17 cellular contexts compared by ENCODE assay signal in genomic region chr3:28290863-28291300, GRCh38. TPM values are rescaled to one million over a fixed set of nuclear protein-coding genes. Genes with fewer than 3 reads are reported as not detected.
A peak's percentile ranks its signal among the peaks of the same experiment; 100 is the strongest.
DNase-seq lines count a peak whose midpoint lies in the region; ATAC-seq and TF ChIP-seq lines count a peak whose summit lies in the region.
"Had no signal": no experiment of that assay in that cellular context is flagged by ENCODE, and none has a peak within 500 bp of the region (broad histone marks: within the 10 kb centered on the region; RNA-seq: fewer than 3 reads in every experiment).

No MANE protein-coding gene starts in this region.

- no peak overlapping the region for H3K4ac ChIP-seq in H9 (ENCODE audit: low read depth, low read length)

- ATAC-seq in activated CD8-positive, alpha-beta memory T cell treated with anti-CD3 and anti-CD28 coated beads, Interleukin-2, amount 10 ng/mL, durations not matched to agents 7 days and 5 days, result peak; percentile 35
- ATAC-seq in central memory CD8-positive, alpha-beta T cell (replicated peaks; ENCODE audit: extremely low read depth, poor library complexity, severe bottlenecking), result peak; percentile 44
- ATAC-seq in stimulated activated effector memory CD8-positive, alpha-beta T cell treated with anti-CD3 and anti-CD28 coated beads, Interleukin-12 subunit alpha, Interleukin-12 subunit beta, amount 100 ng/mL, for 72 hours, result peak; percentile 80
- no peak for ATAC-seq in activated T-helper 17 cell treated with anti-CD3 and anti-CD28 coated beads, Interleukin-2, amount 50 U/mL, for 72 hours (replicated peaks)

- no peak for TF ChIP-seq CTCF in H9 (conservative IDR thresholded peaks at IDR 0.05)

- no peaks in the 10 kb centered on the region for H3K23me2 ChIP-seq in H9 (ENCODE audit: insufficient read length, low read depth, low read length, poor library complexity, severe bottlenecking)

- H2AFZ ChIP-seq in H9 (ENCODE audit: low read length), result no peak overlapping the region
- H2AFZ ChIP-seq: GM23338 had no signal

- H3K4me1 ChIP-seq in H9 (ENCODE audit: insufficient read depth, low read length), result no peaks in the 10 kb centered on the region

- H3K9ac ChIP-seq in H9 (ENCODE audit: extremely low read depth, insufficient read length, low read length), result no peak overlapping the region
- H3K9ac ChIP-seq: KMS-11 had no signal

- peak overlapping the region; percentile 83 for H2AK5ac ChIP-seq in H9 (ENCODE audit: insufficient read length, low read length)

- no peaks in the 10 kb centered on the region for H4K20me1 ChIP-seq in H9 (ENCODE audit: control insufficient read depth, insufficient read depth, insufficient read length)

- H3K18ac ChIP-seq in H9 (ENCODE audit: insufficient read length, low read depth, low read length), result no peak overlapping the region

- no peak overlapping the region for H3T11ph ChIP-seq in H9 (ENCODE audit: low read length)

- H3K9me3 ChIP-seq in H9 (ENCODE audit: control insufficient read depth, low read depth, low read length), result peaks cover 6% of the 10 kb centered on the region

- peaks cover 18% of the 10 kb centered on the region for H3K4me1 Mint-ChIP-seq in activated CD8-positive, alpha-beta memory T cell treated with anti-CD3 and anti-CD28 coated beads, Interleukin-2, amount 10 ng/mL, durations not matched to agents 7 days and 5 days
- H3K4me1 Mint-ChIP-seq in H9, result peaks cover 7 to 15% of the 10 kb centered on the region in 2 experiments
- H3K4me1 Mint-ChIP-seq in central memory CD8-positive, alpha-beta T cell, result peaks cover 45% of the 10 kb centered on the region
- peaks cover 46% of the 10 kb centered on the region for H3K4me1 Mint-ChIP-seq in stimulated activated effector memory CD8-positive, alpha-beta T cell treated with anti-CD3 and anti-CD28 coated beads, Interleukin-12 subunit alpha, Interleukin-12 subunit beta, amount 100 ng/mL, for 72 hours
- peaks cover 6% of the 10 kb centered on the region for H3K4me1 Mint-ChIP-seq in activated T-helper 17 cell treated with anti-CD3 and anti-CD28 coated beads, Interleukin-2, amount 50 U/mL, for 72 hours

- H4K8ac ChIP-seq in H9 (replicated peaks; ENCODE audit: insufficient read length, low read depth, low read length), result no peak overlapping the region

- H3K56ac ChIP-seq in H9 (ENCODE audit: insufficient read length, low read depth, low read length), result no peak overlapping the region

- WGBS in H9 (ENCODE audit: extremely low coverage, insufficient read length, low lambda C conversion rate), result no CpG with 5 or more reads among the region's 1 CpG

- H4K91ac ChIP-seq in H9 (ENCODE audit: insufficient read length, low read depth, low read length), result no peak overlapping the region

- H3K23ac ChIP-seq in H9 (ENCODE audit: insufficient read length, low read depth, low read length), result no peak overlapping the region

- H3K36me3 Mint-ChIP-seq in activated CD8-positive, alpha-beta memory T cell treated with anti-CD3 and anti-CD28 coated beads, Interleukin-2, amount 10 ng/mL, durations not matched to agents 7 days and 5 days, result peaks cover 22% of the 10 kb centered on the region
- peaks cover 9 to 18% (median 10%) of the 10 kb centered on the region in 3 experiments for H3K36me3 Mint-ChIP-seq in H9 (ENCODE audit: insufficient read depth in 1 of 3, low read depth in 3 of 3)
- H3K36me3 Mint-ChIP-seq in central memory CD8-positive, alpha-beta T cell (ENCODE audit: insufficient read depth), result peaks cover 10% of the 10 kb centered on the region
- peaks cover 28% of the 10 kb centered on the region for H3K36me3 Mint-ChIP-seq in stimulated activated effector memory CD8-positive, alpha-beta T cell treated with anti-CD3 and anti-CD28 coated beads, Interleukin-12 subunit alpha, Interleukin-12 subunit beta, amount 100 ng/mL, for 72 hours
- H3K36me3 Mint-ChIP-seq in activated T-helper 17 cell treated with anti-CD3 and anti-CD28 coated beads, Interleukin-2, amount 50 U/mL, for 72 hours (ENCODE audit: low read depth), result peaks cover 11% of the 10 kb centered on the region

- no peak overlapping the region for H3K4me2 ChIP-seq in H9 (ENCODE audit: insufficient read depth, insufficient read length, low read length)
- H3K4me2 ChIP-seq: GM23338, KMS-11 had no signal

- H3K27ac Mint-ChIP-seq in activated CD8-positive, alpha-beta memory T cell treated with anti-CD3 and anti-CD28 coated beads, Interleukin-2, amount 10 ng/mL, durations not matched to agents 7 days and 5 days, result peak overlapping the region; percentile 41
- H3K27ac Mint-ChIP-seq in H9, result 0 out of 7 replicates have a peak overlapping the region, but pooled peaks of 1 of the 3 experiments have one; percentile 55
- H3K27ac Mint-ChIP-seq in central memory CD8-positive, alpha-beta T cell (ENCODE audit: low read depth), result peak overlapping the region; percentile 94
- H3K27ac Mint-ChIP-seq in stimulated activated effector memory CD8-positive, alpha-beta T cell treated with anti-CD3 and anti-CD28 coated beads, Interleukin-12 subunit alpha, Interleukin-12 subunit beta, amount 100 ng/mL, for 72 hours, result peak overlapping the region; percentile 79
- no peak overlapping the region for H3K27ac Mint-ChIP-seq in activated T-helper 17 cell treated with anti-CD3 and anti-CD28 coated beads, Interleukin-2, amount 50 U/mL, for 72 hours

- H3K14ac ChIP-seq in H9 (ENCODE audit: insufficient read depth, low read length), result no peak overlapping the region

- no peak overlapping the region for H2BK20ac ChIP-seq in H9 (ENCODE audit: low read depth, low read length, poor library complexity, severe bottlenecking)

- no peaks in the 10 kb centered on the region for H3K27me3 ChIP-seq in H9 (ENCODE audit: insufficient read depth, low read length)

- H3K79me1 ChIP-seq in H9 (ENCODE audit: insufficient read depth, low read depth, low read length, poor library complexity, severe bottlenecking), result no peaks in the 10 kb centered on the region

- H3K4me3 Mint-ChIP-seq in activated CD8-positive, alpha-beta memory T cell treated with anti-CD3 and anti-CD28 coated beads, Interleukin-2, amount 10 ng/mL, durations not matched to agents 7 days and 5 days, result no peak overlapping the region
- H3K4me3 Mint-ChIP-seq in H9, result no peak overlapping the region
- peak overlapping the region; percentile 86 for H3K4me3 Mint-ChIP-seq in central memory CD8-positive, alpha-beta T cell
- peak overlapping the region; percentile 64 for H3K4me3 Mint-ChIP-seq in stimulated activated effector memory CD8-positive, alpha-beta T cell treated with anti-CD3 and anti-CD28 coated beads, Interleukin-12 subunit alpha, Interleukin-12 subunit beta, amount 100 ng/mL, for 72 hours
- H3K4me3 Mint-ChIP-seq in activated T-helper 17 cell treated with anti-CD3 and anti-CD28 coated beads, Interleukin-2, amount 50 U/mL, for 72 hours, result no peak overlapping the region
- H3K4me3 Mint-ChIP-seq: GM23338 had no signal

- H3K27ac ChIP-seq in H9 (ENCODE audit: insufficient read length, low read depth, low read length), result no peak overlapping the region
- H3K27ac ChIP-seq: KMS-11 had no signal

- H3K27me3 Mint-ChIP-seq in activated CD8-positive, alpha-beta memory T cell treated with anti-CD3 and anti-CD28 coated beads, Interleukin-2, amount 10 ng/mL, durations not matched to agents 7 days and 5 days, result no peaks in the 10 kb centered on the region
- no peaks in the 10 kb centered on the region for H3K27me3 Mint-ChIP-seq in H9 (ENCODE audit: low read depth)
- no peaks in the 10 kb centered on the region for H3K27me3 Mint-ChIP-seq in central memory CD8-positive, alpha-beta T cell
- H3K27me3 Mint-ChIP-seq in activated T-helper 17 cell treated with anti-CD3 and anti-CD28 coated beads, Interleukin-2, amount 50 U/mL, for 72 hours, result no peaks in the 10 kb centered on the region

- H2BK5ac ChIP-seq in H9 (ENCODE audit: insufficient read length, low read length), result no peak overlapping the region

- no peak for DNase-seq in activated CD8-positive, alpha-beta memory T cell treated with anti-CD3 and anti-CD28 coated beads, Interleukin-2, amount 10 ng/mL, durations not matched to agents 7 days and 5 days
- DNase-seq in activated CD8-positive, alpha-beta memory T cell treated with anti-CD3 and anti-CD28 coated beads for 24 hours, result no peak
- DNase-seq in H9 (no peak), NCI-H2029 treated with DMSO at 0.1 percent for 48 hours (lab: John Stamatoyannopoulos, UW) (no peak), SKM-1 (lab: John Stamatoyannopoulos, UW; ENCODE audit: unreplicated experiment) (no peak)
- no peak for DNase-seq in central memory CD8-positive, alpha-beta T cell (ENCODE audit: low spot score in 2 of 2)
- DNase-seq in stimulated activated effector memory CD8-positive, alpha-beta T cell treated with anti-CD3 and anti-CD28 coated beads, Interleukin-12 subunit alpha, Interleukin-12 subunit beta, amount 100 ng/mL, for 72 hours (ENCODE audit: low spot score in 2 of 2), result peak in 1 of 2 donors; percentile 55
- DNase-seq: DMS79, NCI-H1092, NCI-H146, NCI-H2081, NCI-H2171 treated with DMSO at 0.1 percent for 48 hours, OCI-M1, Right ventricle myocardium superior had no signal

- no peak overlapping the region for H2BK15ac ChIP-seq in H9 (ENCODE audit: low read depth, low read length)

- no peaks in the 10 kb centered on the region for H3K9me3 Mint-ChIP-seq in activated CD8-positive, alpha-beta memory T cell treated with anti-CD3 and anti-CD28 coated beads, Interleukin-2, amount 10 ng/mL, durations not matched to agents 7 days and 5 days (ENCODE audit: low read depth)
- peaks cover 2 to 3% of the 10 kb centered on the region in 2 experiments; a peak in 2 of 5 replicates for H3K9me3 Mint-ChIP-seq in H9
- H3K9me3 Mint-ChIP-seq in central memory CD8-positive, alpha-beta T cell, result no peaks in the 10 kb centered on the region
- no peaks in the 10 kb centered on the region for H3K9me3 Mint-ChIP-seq in stimulated activated effector memory CD8-positive, alpha-beta T cell treated with anti-CD3 and anti-CD28 coated beads, Interleukin-12 subunit alpha, Interleukin-12 subunit beta, amount 100 ng/mL, for 72 hours
- H3K9me3 Mint-ChIP-seq in activated T-helper 17 cell treated with anti-CD3 and anti-CD28 coated beads, Interleukin-2, amount 50 U/mL, for 72 hours, result no peaks in the 10 kb centered on the region

- no peak overlapping the region for H4K5ac ChIP-seq in H9 (ENCODE audit: insufficient read length, low read depth, low read length)

- H2BK120ac ChIP-seq in H9 (ENCODE audit: low read depth, low read length, poor library complexity, severe bottlenecking), result no peak overlapping the region

- no peak overlapping the region for H2BK12ac ChIP-seq in H9 (ENCODE audit: insufficient read length, low read depth, low read length)

- H3K79me2 ChIP-seq in H9 (ENCODE audit: insufficient read depth, low read length), result no peaks in the 10 kb centered on the region

- CTCF ChIA-PET in activated CD8-positive, alpha-beta memory T cell treated with anti-CD3 and anti-CD28 coated beads, Interleukin-2, amount 10 ng/mL, durations not matched to agents 7 days and 5 days (lab: Charles Lee), result no interaction called here

RNA-seq across cellular contexts. Expression of gene CMC1, which starts 49.5 kb away (rescaled TPM):
- 10 to 100 TPM; 22.5 to 23.7 TPM for total RNA-seq in activated CD8-positive, alpha-beta memory T cell treated with anti-CD3 and anti-CD28 coated beads, Interleukin-2, amount 10 ng/mL, durations not matched to agents 7 days and 5 days
- total RNA-seq in H9 (2021), result 15.6 and 16.5 TPM in 2 replicates
- total RNA-seq in activated T-helper 17 cell treated with anti-CD3 and anti-CD28 coated beads, Interleukin-2, amount 50 U/mL, for 72 hours, result 10 to 100 TPM; 19.1 to 20.5 TPM

RNA-seq across cellular contexts. Expression of gene ZCWPW2, which starts 57.6 kb away (rescaled TPM):
- total RNA-seq in activated CD8-positive, alpha-beta memory T cell treated with anti-CD3 and anti-CD28 coated beads, Interleukin-2, amount 10 ng/mL, durations not matched to agents 7 days and 5 days, result under 1 TPM in 1 of 2 experiments, not detected in 1; 0.35 TPM
- 0.31 and 0.35 TPM in 2 replicates for total RNA-seq in H9 (2021)
- under 1 TPM; 0.22 to 0.37 TPM for total RNA-seq in activated T-helper 17 cell treated with anti-CD3 and anti-CD28 coated beads, Interleukin-2, amount 50 U/mL, for 72 hours
- total RNA-seq: GM23338 had no signal

RNA-seq across cellular contexts. Expression of gene AZI2, which starts 57.7 kb away (rescaled TPM):
- total RNA-seq in activated CD8-positive, alpha-beta memory T cell treated with anti-CD3 and anti-CD28 coated beads, Interleukin-2, amount 10 ng/mL, durations not matched to agents 7 days and 5 days, result 10 to 100 TPM; 63.3 to 68.1 TPM
- 36.7 and 49.0 TPM in 2 replicates for total RNA-seq in H9 (2021)
- total RNA-seq in activated T-helper 17 cell treated with anti-CD3 and anti-CD28 coated beads, Interleukin-2, amount 50 U/mL, for 72 hours, result 10 to 100 TPM; 46.3 to 61.1 TPM

Comparison
In these comparisons a context has a peak if more than half of its experiments do, and no peak if none do; other contexts are left out.
1. H3K4me3 Mint-ChIP-seq: peak in central memory CD8-positive, alpha-beta T cell (single experiment) and stimulated activated effector memory CD8-positive, alpha-beta T cell treated with anti-CD3 and anti-CD28 coated beads, Interleukin-12 subunit alpha, Interleukin-12 subunit beta, amount 100 ng/mL, for 72 hours (single experiment); none in activated CD8-positive, alpha-beta memory T cell treated with anti-CD3 and anti-CD28 coated beads, Interleukin-2, amount 10 ng/mL, durations not matched to agents 7 days and 5 days (single experiment), H9 (0 of 2) and activated T-helper 17 cell treated with anti-CD3 and anti-CD28 coated beads, Interleukin-2, amount 50 U/mL, for 72 hours (single experiment).